In the genomic region with DNA sequence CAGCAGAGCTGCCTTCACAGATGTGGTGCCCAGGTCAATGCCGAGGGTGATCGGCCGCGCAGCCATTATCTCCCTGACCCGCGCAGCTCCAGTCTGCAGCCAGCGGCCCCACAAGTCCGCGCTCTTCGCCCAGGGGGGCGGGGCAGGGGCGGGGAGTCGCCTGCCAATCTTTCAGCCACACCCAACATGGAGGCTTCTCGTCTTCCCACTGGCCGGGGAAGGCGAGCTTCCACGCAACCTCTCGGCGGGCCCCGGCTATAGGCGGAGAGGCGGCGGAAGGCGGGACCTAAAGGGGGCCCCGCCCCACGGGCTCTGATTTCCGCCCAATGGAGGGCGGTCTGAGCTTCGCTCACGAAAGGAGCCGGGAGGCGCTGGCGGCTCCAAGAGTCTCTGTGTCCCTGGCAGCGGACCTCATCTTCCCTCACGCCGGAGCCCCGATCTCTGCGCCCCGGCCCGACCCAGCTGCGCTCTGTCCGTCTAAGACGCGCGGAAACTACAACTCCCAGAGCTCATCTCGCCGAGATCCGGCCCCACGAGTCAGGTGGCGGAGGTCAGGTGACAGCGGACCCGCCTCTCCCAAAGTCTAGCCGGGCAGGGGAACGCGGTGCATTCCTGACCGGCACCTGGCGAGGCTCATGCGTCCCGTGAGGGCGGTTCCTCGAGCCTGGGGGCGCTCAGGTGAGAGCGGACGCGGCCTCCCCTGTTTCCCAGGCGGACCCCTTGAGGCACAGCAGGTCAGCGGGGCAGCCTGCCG, we compare ENCODE assay signal across 8 cellular contexts. TPM values are rescaled to one million over a fixed set of nuclear protein-coding genes. Genes with fewer than 3 reads are reported as not detected.
A peak's percentile ranks its signal among the peaks of the same experiment; 100 is the strongest.
DNase-seq lines count a peak whose midpoint lies in the region; ATAC-seq, FAIRE-seq and TF ChIP-seq lines count a peak whose summit lies in the region.

TSS of gene CTNS (plus strand) at position 607 of the 754 bp plus-strand sequence. CDS start 3,447 bp downstream, outside the sequence.
A gene with protein sequence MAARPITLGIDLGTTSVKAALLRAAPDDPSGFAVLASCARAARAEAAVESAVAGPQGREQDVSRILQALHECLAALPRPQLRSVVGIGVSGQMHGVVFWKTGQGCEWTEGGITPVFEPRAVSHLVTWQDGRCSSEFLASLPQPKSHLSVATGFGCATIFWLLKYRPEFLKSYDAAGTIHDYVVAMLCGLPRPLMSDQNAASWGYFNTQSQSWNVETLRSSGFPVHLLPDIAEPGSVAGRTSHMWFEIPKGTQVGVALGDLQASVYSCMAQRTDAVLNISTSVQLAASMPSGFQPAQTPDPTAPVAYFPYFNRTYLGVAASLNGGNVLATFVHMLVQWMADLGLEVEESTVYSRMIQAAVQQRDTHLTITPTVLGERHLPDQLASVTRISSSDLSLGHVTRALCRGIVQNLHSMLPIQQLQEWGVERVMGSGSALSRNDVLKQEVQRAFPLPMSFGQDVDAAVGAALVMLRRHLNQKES (minus strand): TSS at position 97 of the 754 bp plus-strand sequence. CDS start 31 bp downstream, at position 66.

- 0 to 1% methylated on average over 68 of the region's 68 CpGs for WGBS in pancreas, 2 donors

- H3K4me3 ChIP-seq in GM12864 (ENCODE audit: low read depth, low read length) (peak within 1 kb of the TSS; percentile 99), pancreas (peak within 1 kb of the TSS; percentile 82 to 99 (median 98)), tibial artery (peak within 1 kb of the TSS; percentile 92 to 94)

- intact Hi-C loops in Right ventricle myocardium inferior (cut with DNase I), result loop anchor here (1.0 kb wide), 1 partner anchor 30 kb away; no protein-coding TSS in a partner anchor
- intact Hi-C loops in pancreas (cut with DNase I), result no loop called here
- intact Hi-C loops in tibial artery (cut with DNase I; ENCODE audit: low total_unique reads), result loop anchor here (1.0 kb wide), 1 partner anchor 32 kb away; the partner anchor contains the start of genes EMC6 and TAX1BP3

- FAIRE-seq in pancreas (lab: Jason Lieb, UNC), result no peak

- H3K27ac ChIP-seq in pancreas (peak within 1 kb of the TSS; percentile 94 to 99 (median 98)), tibial artery (peak within 1 kb of the TSS; percentile 93 to 98)

- H3K36me3 ChIP-seq in pancreas, result no peaks in the 10 kb centered on the region
- H3K36me3 ChIP-seq in tibial artery, result peaks cover 0 to 15% (median 0%) of the 10 kb centered on the region in 3 donors

- no peak for TF ChIP-seq CTCF in GM12864 (IDR thresholded peaks at IDR 0.05; ENCODE audit: low read depth, low read length, missing control alignments)
- no peak for TF ChIP-seq CTCF in pancreas (IDR thresholded peaks at IDR 0.05)
- peak in 1 of 2 experiments; percentile 7 for TF ChIP-seq CTCF in tibial artery (IDR thresholded peaks at IDR 0.05)

- H3K27me3 ChIP-seq in pancreas (no peaks in the 10 kb centered on the region), tibial artery (no peaks in the 10 kb centered on the region)

- H3K9me3 ChIP-seq in pancreas, result no peaks in the 10 kb centered on the region
- no peaks in the 10 kb centered on the region for H3K9me3 ChIP-seq in tibial artery

- peak; percentile 84 for DNase-seq in GM12864 (ENCODE audit: low read depth)
- peak; percentile 90 to 95 (median 92) for DNase-seq in NCI-H1417 (lab: John Stamatoyannopoulos, UW)
- DNase-seq in SW 1271 (lab: John Stamatoyannopoulos, UW), result peak; percentile 84 to 94
- peak; percentile 87 for DNase-seq in activated naive CD8-positive, alpha-beta T cell treated with anti-CD3 and anti-CD28 coated beads, Interleukin-2, amount 50 U/mL, for 16 hours (ENCODE audit: low read depth, low spot score)
- DNase-seq in Right ventricle myocardium inferior (ENCODE audit: missing footprints), result peak; percentile 99
- DNase-seq in pancreas, result peak; percentile 95 to 99 (median 98)
- peak; percentile 97 to 98 for DNase-seq in tibial artery

- ATAC-seq in HG02759 (IDR thresholded peaks at IDR 0.05; ENCODE audit: unreplicated experiment) (peak; percentile 95), Right ventricle myocardium inferior (peak; percentile 98), pancreas (peak; percentile 92 to 98 (median 94))

- H3K4me1 ChIP-seq in pancreas (peaks cover 7 to 24% (median 9%) of the 10 kb centered on the region in 3 donors), tibial artery (peaks cover 0 to 35% (median 22%) of the 10 kb centered on the region in 4 donors)

RNA-seq across cellular contexts. Expression of gene CTNS, which starts in this region (rescaled TPM):
- total RNA-seq in Right ventricle myocardium inferior (6.6 TPM), pancreas (10 to 100 TPM in 5 of 6 donors, 1 to 10 TPM in 1; 9.0 to 14.2 (median 12.4) TPM)
- polyA plus RNA-seq in pancreas, result 10 to 100 TPM; 12.6 to 14.0 TPM

RNA-seq across cellular contexts. Expression of the second gene that starts in this region (rescaled TPM):
- 4.4 TPM for total RNA-seq in Right ventricle myocardium inferior
- total RNA-seq in pancreas, result 1 to 10 TPM; 8.0 to 9.8 (median 8.8) TPM
- polyA plus RNA-seq in pancreas, result 10 to 100 TPM in 1 of 2 donors, 1 to 10 TPM in 1; 7.4 to 10.5 TPM

Comparison
In these comparisons a context has a peak if more than half of its experiments do, and no peak if none do; other contexts are left out.
1. Peak in every context shown above with its lines: DNase-seq, ATAC-seq, H3K4me3 ChIP-seq and H3K27ac ChIP-seq.
2. intact Hi-C loops: an anchor here in Right ventricle myocardium inferior (1.0 kb wide) and tibial artery (1.0 kb wide); none called in pancreas.